In the genomic region with DNA sequence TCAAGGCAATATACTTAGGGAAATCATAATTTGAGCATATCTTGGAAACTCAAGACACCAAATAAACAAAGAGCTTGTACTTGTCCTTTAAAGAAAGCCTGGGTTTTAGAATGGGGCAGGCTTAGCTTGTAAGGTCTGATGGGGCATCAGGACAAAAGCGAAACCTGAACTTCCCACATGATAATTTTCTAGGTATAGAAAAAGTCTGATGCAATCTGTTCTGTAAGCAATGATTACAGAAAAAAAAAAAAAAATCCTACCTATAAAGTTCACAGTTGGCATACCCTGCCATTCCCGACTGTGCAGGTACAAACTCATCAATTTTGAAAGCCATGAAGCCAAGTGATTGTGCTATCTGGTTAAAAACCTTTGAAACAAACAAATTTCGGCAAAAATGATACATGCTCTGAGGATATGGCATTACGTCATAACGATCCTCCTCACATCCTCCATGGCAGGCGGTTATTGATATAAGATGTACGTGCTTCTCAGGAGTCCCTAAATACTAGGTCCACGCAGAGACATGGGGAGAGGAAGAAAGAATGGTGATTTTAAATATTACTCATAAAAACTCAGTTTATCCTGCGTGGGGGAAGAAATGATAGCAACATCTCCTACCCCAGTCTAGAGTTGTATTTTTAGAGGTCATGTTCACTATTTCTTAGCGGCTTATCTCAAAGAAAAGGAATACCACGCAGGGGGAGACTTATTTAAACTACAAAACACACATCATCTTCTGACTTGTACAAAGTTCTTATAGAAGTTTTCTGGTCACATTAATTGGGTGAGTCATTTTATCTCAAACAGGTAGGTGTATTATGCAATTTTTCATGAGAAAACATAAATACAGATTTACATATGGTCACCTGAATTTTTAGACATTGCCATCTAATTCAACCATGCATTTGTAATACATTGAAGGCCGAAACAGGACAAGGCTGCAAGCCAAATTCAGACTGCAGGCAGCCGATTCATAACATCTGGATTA, we compare ENCODE assay signal across 12 cellular contexts. TPM values are rescaled to one million over a fixed set of nuclear protein-coding genes. Genes with fewer than 3 reads are reported as not detected.
DNase-seq lines count a peak whose midpoint lies in the region; ATAC-seq and TF ChIP-seq lines count a peak whose summit lies in the region.
"Had no signal": no experiment of that assay in that cellular context is flagged by ENCODE, and none has a peak within 500 bp of the region (broad histone marks: within the 10 kb centered on the region; RNA-seq: fewer than 3 reads in every experiment).

No MANE protein-coding gene starts in this region.

- H3K4me1 ChIP-seq in left ventricle myocardium inferior (peaks cover 41% of the 10 kb centered on the region), right cardiac atrium (ENCODE audit: control insufficient read depth, insufficient read depth, low read length) (peaks cover 4% of the 10 kb centered on the region)

- H3K27me3 Mint-ChIP-seq in chondrocyte (ENCODE audit: low read depth) = no peaks in the 10 kb centered on the region
- peaks cover 32% of the 10 kb centered on the region for H3K27me3 Mint-ChIP-seq in stimulated activated naive CD8-positive, alpha-beta T cell treated with anti-CD3 and anti-CD28 coated beads, Interleukin-15, amount 100 ng/mL, for 72 hours

- H3K27me3 ChIP-seq in left ventricle myocardium inferior (ENCODE audit: low read depth) = no peaks in the 10 kb centered on the region
- no peaks in the 10 kb centered on the region for H3K27me3 ChIP-seq in right cardiac atrium (ENCODE audit: control insufficient read depth, insufficient read depth)

- WGBS in right cardiac atrium = 94% methylated on average over 13 of the region's 13 CpGs

- no peak overlapping the region for H3K4me3 ChIP-seq in left ventricle myocardium inferior
- no peak overlapping the region for H3K4me3 ChIP-seq in right cardiac atrium (ENCODE audit: low read length)
- no peak overlapping the region for H3K4me3 ChIP-seq in foreskin fibroblast (ENCODE audit: low read depth in 1 of 2, low read length in 2 of 2)
- H3K4me3 ChIP-seq: coronary artery had no signal

- no peaks in the 10 kb centered on the region for H3K36me3 Mint-ChIP-seq in chondrocyte (ENCODE audit: low read depth)
- H3K36me3 Mint-ChIP-seq: naive thymus-derived CD8-positive, alpha-beta T cell had no signal

- intact Hi-C loops in left ventricle myocardium inferior (cut with micrococcal nuclease) (no loop called here), right cardiac atrium (cut with DNase I) (no loop called here)

- no peak for TF ChIP-seq CTCF in left ventricle myocardium inferior (IDR thresholded peaks at IDR 0.05; ENCODE audit: borderline replicate concordance)
- no peak for TF ChIP-seq CTCF in chondrocyte (IDR thresholded peaks at IDR 0.05)
- no peak for TF ChIP-seq CTCF in foreskin fibroblast (IDR thresholded peaks at IDR 0.05; ENCODE audit: low read depth, low read length)

- H3K4me1 Mint-ChIP-seq in chondrocyte (ENCODE audit: low read depth) = peaks cover 77% of the 10 kb centered on the region
- peaks cover 84% of the 10 kb centered on the region for H3K4me1 Mint-ChIP-seq in stimulated activated naive CD8-positive, alpha-beta T cell treated with anti-CD3 and anti-CD28 coated beads, Interleukin-15, amount 100 ng/mL, for 72 hours

- H3K27ac ChIP-seq in left ventricle myocardium inferior (replicated peaks) (peak overlapping the region; percentile 24), right cardiac atrium (ENCODE audit: low read length) (no peak overlapping the region)
- H3K27ac ChIP-seq: coronary artery had no signal

- ATAC-seq in right cardiac atrium (no peak), HG03175 (IDR thresholded peaks at IDR 0.05; ENCODE audit: unreplicated experiment) (no peak)
- no peak for ATAC-seq in stimulated activated naive CD8-positive, alpha-beta T cell treated with anti-CD3 and anti-CD28 coated beads, Interleukin-15, amount 100 ng/mL, for 72 hours
- ATAC-seq: naive thymus-derived CD8-positive, alpha-beta T cell had no signal

- H3K9me3 ChIP-seq in left ventricle myocardium inferior (replicated peaks) = no peaks in the 10 kb centered on the region
- no peaks in the 10 kb centered on the region for H3K9me3 ChIP-seq in right cardiac atrium (ENCODE audit: control insufficient read depth, low read length)

- DNase-seq in left ventricle myocardium inferior = no peak
- DNase-seq in right cardiac atrium = no peak
- DNase-seq in NOMO-1 treated with dmso at 0.1 percent for 144 hours (lab: John Stamatoyannopoulos, UW; ENCODE audit: unreplicated experiment) = peak; percentile 24
- no peak for DNase-seq in chondrocyte (ENCODE audit: low spot score)
- no peak for DNase-seq in stimulated activated naive CD8-positive, alpha-beta T cell treated with anti-CD3 and anti-CD28 coated beads, Interleukin-15, amount 100 ng/mL, for 72 hours
- DNase-seq in foreskin fibroblast = no peak
- no peak for DNase-seq in 8988T
- DNase-seq: hypothalamus; naive thymus-derived CD8-positive, alpha-beta T cell; retina had no signal

- H3K27ac Mint-ChIP-seq in chondrocyte (ENCODE audit: unreplicated experiment) = peak overlapping the region; percentile 96
- H3K27ac Mint-ChIP-seq in stimulated activated naive CD8-positive, alpha-beta T cell treated with anti-CD3 and anti-CD28 coated beads, Interleukin-15, amount 100 ng/mL, for 72 hours = peak overlapping the region in 1 of 2 donors; percentile 61
- H3K27ac Mint-ChIP-seq: naive thymus-derived CD8-positive, alpha-beta T cell had no signal

- no peaks in the 10 kb centered on the region for H3K9me3 Mint-ChIP-seq in chondrocyte (ENCODE audit: low read depth)
- no peaks in the 10 kb centered on the region for H3K9me3 Mint-ChIP-seq in stimulated activated naive CD8-positive, alpha-beta T cell treated with anti-CD3 and anti-CD28 coated beads, Interleukin-15, amount 100 ng/mL, for 72 hours
- H3K9me3 Mint-ChIP-seq: naive thymus-derived CD8-positive, alpha-beta T cell had no signal

- H3K4me3 Mint-ChIP-seq in chondrocyte (ENCODE audit: unreplicated experiment) = no peak overlapping the region
- H3K4me3 Mint-ChIP-seq in stimulated activated naive CD8-positive, alpha-beta T cell treated with anti-CD3 and anti-CD28 coated beads, Interleukin-15, amount 100 ng/mL, for 72 hours = peak overlapping the region; percentile 24 to 44
- H3K4me3 Mint-ChIP-seq: naive thymus-derived CD8-positive, alpha-beta T cell had no signal

- no peaks in the 10 kb centered on the region for H3K36me3 ChIP-seq in left ventricle myocardium inferior

RNA-seq across cellular contexts. Expression of gene MB21D2, which starts 27.0 kb away (rescaled TPM):
- total RNA-seq in left ventricle myocardium inferior = 1.8 TPM
- 1 to 10 TPM; 3.1 to 3.9 (median 3.7) TPM for total RNA-seq in right cardiac atrium
- 1.3 TPM for polyA plus RNA-seq in right cardiac atrium
- total RNA-seq in chondrocyte = 8.2 to 8.9 TPM (median 8.7 TPM) in 3 replicates
